In the genomic region with DNA sequence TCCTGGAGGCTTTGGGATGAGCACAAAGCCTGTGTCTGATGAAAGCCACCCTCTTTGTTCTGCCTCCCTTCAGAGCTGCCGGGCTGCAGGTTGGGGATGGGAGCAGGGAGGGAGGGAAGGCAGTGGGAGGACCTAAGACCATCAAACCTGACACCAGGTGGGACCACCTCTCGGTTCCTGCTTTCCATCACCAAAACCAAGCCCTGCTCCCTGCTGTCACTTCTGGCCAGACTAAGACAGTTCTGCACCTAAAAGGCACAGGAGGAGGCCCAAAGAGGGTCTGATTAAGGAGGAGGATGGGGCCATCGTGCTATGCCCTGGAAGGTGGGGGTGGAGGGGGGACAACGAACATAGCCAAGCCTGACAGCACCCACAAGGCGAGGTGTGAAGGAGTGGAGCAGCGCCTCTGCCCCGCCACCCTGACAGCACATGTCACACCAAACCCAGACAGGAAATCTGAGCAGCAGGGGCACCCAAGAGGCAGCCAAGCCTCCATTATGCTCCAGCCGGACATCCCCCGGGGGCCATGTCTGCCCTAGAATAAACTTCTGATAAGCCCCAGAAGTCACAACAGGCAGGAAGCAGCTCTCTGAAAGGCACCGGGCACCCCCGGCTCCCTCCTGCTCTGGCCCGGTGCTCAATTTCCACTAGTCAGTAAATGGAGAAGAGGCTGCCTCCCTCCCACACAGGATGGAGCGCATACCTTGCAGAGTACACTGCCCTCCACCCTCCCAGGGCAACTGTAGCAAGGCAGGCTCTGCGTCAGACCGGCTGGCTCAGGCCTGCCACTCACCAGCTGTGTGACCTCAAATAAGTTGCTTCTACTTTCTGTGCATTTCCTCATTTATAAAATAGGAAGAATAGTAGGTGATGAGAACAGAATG, we compare ENCODE assay signal across 8 cellular contexts. TPM values are rescaled to one million over a fixed set of nuclear protein-coding genes. Genes with fewer than 3 reads are reported as not detected.
DNase-seq lines count a peak whose midpoint lies in the region; ATAC-seq and TF ChIP-seq lines count a peak whose summit lies in the region.

No MANE protein-coding gene starts in this region.

- H3K27me3 ChIP-seq in OCI-LY3 (ENCODE audit: low read depth, low read length), result no peaks in the 10 kb centered on the region
- no peaks in the 10 kb centered on the region for H3K27me3 ChIP-seq in thymus (ENCODE audit: control insufficient read depth, insufficient read depth)

- H3K4me3 ChIP-seq in OCI-LY3 (ENCODE audit: low read length), result no peak overlapping the region
- no peak overlapping the region for H3K4me3 ChIP-seq in thymus (ENCODE audit: low read length)

- H3K36me3 Mint-ChIP-seq in chondrocyte (ENCODE audit: low read depth), result peaks cover 2% of the 10 kb centered on the region

- H4K20me1 ChIP-seq in OCI-LY3 (ENCODE audit: insufficient read depth, low read length), result no peaks in the 10 kb centered on the region

- TF ChIP-seq POLR2A in GM18505 (IDR thresholded peaks at IDR 0.05; ENCODE audit: borderline replicate concordance, extremely low read depth, insufficient read depth, insufficient read length), result no peak

- H2AFZ ChIP-seq in OCI-LY3 (ENCODE audit: low read depth, low read length), result no peak overlapping the region

- no peak overlapping the region for H3K27ac ChIP-seq in OCI-LY3 (ENCODE audit: low read length)
- peak overlapping the region; percentile 15 for H3K27ac ChIP-seq in thymus (ENCODE audit: low read depth)

- H3K4me3 Mint-ChIP-seq in chondrocyte (ENCODE audit: unreplicated experiment), result no peak overlapping the region

- no peaks in the 10 kb centered on the region for H3K36me3 ChIP-seq in OCI-LY3 (replicated peaks; ENCODE audit: low read depth, low read length)
- H3K36me3 ChIP-seq in thymus (ENCODE audit: control insufficient read depth, insufficient read depth), result no peaks in the 10 kb centered on the region

- peak overlapping the region; percentile 83 for H3K27ac Mint-ChIP-seq in chondrocyte (ENCODE audit: unreplicated experiment)

- TF ChIP-seq CTCF in OCI-LY3 (IDR thresholded peaks at IDR 0.05; ENCODE audit: low read depth, low read length) (no peak), chondrocyte (IDR thresholded peaks at IDR 0.05) (peak; percentile 22)

- H3K4me1 Mint-ChIP-seq in chondrocyte (ENCODE audit: low read depth), result peaks cover 38% of the 10 kb centered on the region

- H3K79me2 ChIP-seq in OCI-LY3 (ENCODE audit: low read length), result no peaks in the 10 kb centered on the region

- WGBS in thymus, result 28% methylated on average over 15 of the region's 15 CpGs

- ATAC-seq in GM18505 (IDR thresholded peaks at IDR 0.05; ENCODE audit: unreplicated experiment) (peak; percentile 49), HG02623 (IDR thresholded peaks at IDR 0.05; ENCODE audit: unreplicated experiment) (peak; percentile 41), HG03097 (IDR thresholded peaks at IDR 0.05; ENCODE audit: low FRiP score, unreplicated experiment) (no peak)

- peak overlapping the region; percentile 6 for H3K4me2 ChIP-seq in OCI-LY3 (ENCODE audit: low read length)

- H3K27me3 Mint-ChIP-seq in chondrocyte (ENCODE audit: low read depth), result no peaks in the 10 kb centered on the region

- no peak overlapping the region for H3K9ac ChIP-seq in OCI-LY3 (ENCODE audit: low read length)

- H3K9me3 Mint-ChIP-seq in chondrocyte (ENCODE audit: low read depth), result no peaks in the 10 kb centered on the region

- no peaks in the 10 kb centered on the region for H3K9me3 ChIP-seq in OCI-LY3 (ENCODE audit: insufficient read depth, low read length)
- no peaks in the 10 kb centered on the region for H3K9me3 ChIP-seq in thymus (ENCODE audit: control insufficient read depth)

- H3K4me1 ChIP-seq in OCI-LY3 (ENCODE audit: low read length), result peaks cover 21% of the 10 kb centered on the region
- H3K4me1 ChIP-seq in thymus (ENCODE audit: control insufficient read depth, insufficient read depth, low read length), result no peaks in the 10 kb centered on the region

- DNase-seq in chondrocyte (ENCODE audit: low spot score) (no peak), lung microvascular endothelial cell (ENCODE audit: low read depth in 2 of 2) (peak; percentile 43 to 78), NCI-H187 treated with DMSO at 0.1 percent for 48 hours (lab: John Stamatoyannopoulos, UW) (no peak)

RNA-seq across cellular contexts. Expression of a gene that starts 48.9 kb away (rescaled TPM):
- total RNA-seq in chondrocyte (60.5 to 71.1 TPM (median 62.1 TPM) in 3 replicates), lung microvascular endothelial cell (6.1 and 6.9 TPM in 2 replicates)
- 25.8 TPM for polyA plus RNA-seq in thymus

Comparison
In these comparisons a context has a peak if more than half of its experiments do, and no peak if none do; other contexts are left out.
1. DNase-seq: peak in lung microvascular endothelial cell (2 of 2); none in chondrocyte (single experiment) and NCI-H187 treated with DMSO at 0.1 percent for 48 hours (single experiment).